27 cellular contexts compared by ENCODE assay signal in the genomic region with DNA sequence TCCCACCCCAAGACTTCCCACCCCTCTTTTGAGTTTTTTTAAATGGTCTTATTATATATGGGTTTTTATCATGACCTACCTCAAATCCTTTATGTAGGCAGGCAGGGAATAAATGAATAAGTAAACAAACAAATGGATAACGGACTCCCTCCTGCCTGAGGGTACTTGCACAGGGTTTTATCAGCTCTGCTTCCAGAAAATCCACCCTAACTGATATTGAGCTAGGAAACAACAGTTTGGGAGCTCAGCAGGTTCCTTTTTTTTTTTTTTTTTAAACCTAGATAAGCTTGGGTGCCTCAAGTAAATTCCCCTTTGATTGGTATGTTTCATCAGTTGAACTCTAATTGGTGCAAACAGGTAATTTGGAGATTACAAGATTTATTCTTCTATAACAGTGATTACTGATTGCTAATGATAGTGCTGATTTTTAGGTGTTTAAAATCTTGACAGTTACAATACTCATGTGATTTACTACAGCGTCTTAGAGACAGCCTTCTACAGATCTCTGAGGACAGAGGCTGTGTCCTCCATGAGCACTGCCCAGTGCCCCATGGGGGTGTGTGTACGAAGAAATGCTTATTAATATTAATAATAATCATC.
"Had no signal": no experiment of that assay in that cellular context is flagged by ENCODE, and none has a peak within 500 bp of the region (broad histone marks: within the 10 kb centered on the region; RNA-seq: fewer than 3 reads in every experiment).

No MANE protein-coding gene starts in this region.

- FAIRE-seq: astrocyte, bronchial epithelial cell had no signal

- H3K4me3 ChIP-seq: coronary artery, dorsolateral prefrontal cortex, gastrocnemius medialis, heart left ventricle had no signal

- H3K27me3 ChIP-seq: brain microvascular endothelial cell had no signal

- ATAC-seq: activated CD4-positive, alpha-beta T cell treated with anti-CD3 and anti-CD28 coated beads for 36 hours; activated CD8-positive, alpha-beta T cell treated with anti-CD3 and anti-CD28 coated beads, Interleukin-2, amount 10 ng/mL, durations not matched to agents 7 days and 5 days; activated T-cell treated with anti-CD3 and anti-CD28 coated beads, Interleukin-2, amount 50 U/mL, for 72 hours; foreskin keratinocyte; gastrocnemius medialis; heart left ventricle had no signal

- H3K27ac ChIP-seq: brain microvascular endothelial cell, coronary artery, dorsolateral prefrontal cortex, foreskin keratinocyte, gastrocnemius medialis, heart left ventricle had no signal

- H3K9me3 ChIP-seq: gastrocnemius medialis, heart left ventricle had no signal

- H3K4me1 ChIP-seq: foreskin keratinocyte, gastrocnemius medialis had no signal

- H3K36me3 ChIP-seq: brain microvascular endothelial cell, gastrocnemius medialis, heart left ventricle had no signal

- DNase-seq: activated CD4-positive, alpha-beta memory T cell treated with anti-CD3 and anti-CD28 coated beads for 36 hours; activated CD4-positive, alpha-beta T cell treated with anti-CD3 and anti-CD28 coated beads for 36 hours; activated CD4-positive, alpha-beta T cell treated with anti-CD3 and anti-CD28 coated beads, Interleukin-2, amount 10 ng/mL, durations not matched to agents 24 days and 14 days; activated CD4-positive, CD25-positive, alpha-beta regulatory T cell; activated CD4-positive, CD25-positive, alpha-beta regulatory T cell treated with anti-CD3 and anti-CD28 coated beads, Interleukin-2, amount 50 U/mL, for 72 hours; activated CD8-positive, alpha-beta memory T cell treated with anti-CD3 and anti-CD28 coated beads, Interleukin-2, amount 50 U/mL, for 48 hours; activated CD8-positive, alpha-beta T cell treated with anti-CD3 and anti-CD28 coated beads, Interleukin-2, amount 10 ng/mL, durations not matched to agents 7 days and 5 days; activated gamma-delta T cell; activated naive CD4-positive, alpha-beta T cell; activated naive CD4-positive, alpha-beta T cell treated with anti-CD3 and anti-CD28 coated beads, Interleukin-2, amount 50 U/mL, for 16 hours; activated T-cell treated with anti-CD3 and anti-CD28 coated beads for 4 hours; activated T-cell treated with anti-CD3 and anti-CD28 coated beads, Interleukin-2, amount 50 U/mL, for 24 hours; activated T-cell treated with anti-CD3 and anti-CD28 coated beads, Interleukin-2, amount 50 U/mL, for 72 hours; amniotic stem cell; anterior cingulate cortex; brain microvascular endothelial cell; dorsolateral prefrontal cortex; effector memory CD4-positive, alpha-beta T cell; endodermal cell; gastrocnemius medialis; glutamatergic neuron; T-helper 2 cell had no signal
